ENCODE assay signal across 34 cellular contexts in genomic region chr1:155072531-155073289, GRCh38. TPM values are rescaled to one million over a fixed set of nuclear protein-coding genes. Genes with fewer than 3 reads are reported as not detected.
DNase-seq lines count a peak whose midpoint lies in the region; ATAC-seq, FAIRE-seq and TF ChIP-seq lines count a peak whose summit lies in the region.
"Had no signal": no experiment of that assay in that cellular context is flagged by ENCODE, and none has a peak within 500 bp of the region (broad histone marks: within the 10 kb centered on the region; RNA-seq: fewer than 3 reads in every experiment).

No MANE protein-coding gene starts in this region.

- peaks cover 29% of the 10 kb centered on the region; the same call in 1 of the 2 replicates for H3F3A ChIP-seq in PC-9 (ENCODE audit: insufficient read depth, low read depth)

- H3K4me2 ChIP-seq in PC-9, result no peak overlapping the region

- TF ChIP-seq CTCF in PC-9 (conservative IDR thresholded peaks at IDR 0.05) (no peak), kidney (IDR thresholded peaks at IDR 0.05; ENCODE audit: borderline replicate concordance, extremely low read depth, insufficient read depth) (no peak), brain microvascular endothelial cell (IDR thresholded peaks at IDR 0.05; ENCODE audit: low read depth, low read length, missing control alignments) (no peak)

- no peaks in the 10 kb centered on the region for H3K9me3 Mint-ChIP-seq in activated naive CD8-positive, alpha-beta T cell treated with anti-CD3 and anti-CD28 coated beads, Interleukin-2, amount 10 ng/mL, durations not matched to agents 7 days and 5 days
- no peaks in the 10 kb centered on the region for H3K9me3 Mint-ChIP-seq in activated naive CD8-positive, alpha-beta T cell treated with anti-CD3 and anti-CD28 coated beads for 36 hours
- H3K9me3 Mint-ChIP-seq: stimulated activated effector memory CD8-positive, alpha-beta T cell treated with anti-CD3 and anti-CD28 coated beads, Interleukin-12 subunit alpha, Interleukin-12 subunit beta, amount 100 ng/mL, for 72 hours had no signal

- H3K4me3 Mint-ChIP-seq in activated naive CD8-positive, alpha-beta T cell treated with anti-CD3 and anti-CD28 coated beads, Interleukin-2, amount 10 ng/mL, durations not matched to agents 7 days and 5 days, result peak overlapping the region; percentile 31
- no peak overlapping the region for H3K4me3 Mint-ChIP-seq in activated naive CD8-positive, alpha-beta T cell treated with anti-CD3 and anti-CD28 coated beads for 36 hours

- H3K36me3 ChIP-seq in PC-9 (ENCODE audit: low read depth) (no peaks in the 10 kb centered on the region), kidney (ENCODE audit: control insufficient read depth in 1 of 2, insufficient read depth in 2 of 2, low read length in 2 of 2) (no peaks in the 10 kb centered on the region), brain microvascular endothelial cell (replicated peaks) (peaks cover 3% of the 10 kb centered on the region)
- H3K36me3 ChIP-seq: HAP-1, ovary had no signal

- ATAC-seq in activated naive CD8-positive, alpha-beta T cell treated with anti-CD3 and anti-CD28 coated beads, Interleukin-2, amount 10 ng/mL, durations not matched to agents 7 days and 5 days (ENCODE audit: low read depth), result no peak
- ATAC-seq: heart right ventricle; left colon; stimulated activated effector memory CD8-positive, alpha-beta T cell treated with anti-CD3 and anti-CD28 coated beads, Interleukin-12 subunit alpha, Interleukin-12 subunit beta, amount 100 ng/mL, for 72 hours had no signal

- POLR2A ChIA-PET in activated naive CD8-positive, alpha-beta T cell treated with anti-CD3 and anti-CD28 coated beads, Interleukin-2, amount 10 ng/mL, durations not matched to agents 7 days and 5 days (lab: Charles Lee), result interaction anchor here (1.1 to 1.7 kb wide), 3 partner anchors 8 to 11 kb away, joined by 3 to 5 read pairs (median 3); no protein-coding TSS in a partner anchor
- POLR2A ChIA-PET in PC-9 (lab: Charles Lee; ENCODE audit: unreplicated experiment), result interaction anchor here (0.5 kb wide), 1 partner anchor 138 kb away, joined by 4 read pairs; no protein-coding TSS in a partner anchor

- intact Hi-C loops in PC-9 (cut with micrococcal nuclease; ENCODE audit: unreplicated experiment) (no loop called here), kidney (cut with DNase I) (no loop called here)

- no peaks in the 10 kb centered on the region for H3K9me2 ChIP-seq in PC-9 (ENCODE audit: insufficient read depth)

- no peaks in the 10 kb centered on the region for H3K9me3 ChIP-seq in PC-9 (ENCODE audit: insufficient read depth, low read depth)
- no peaks in the 10 kb centered on the region for H3K9me3 ChIP-seq in kidney (ENCODE audit: control insufficient read depth in 1 of 2, low read length in 2 of 2)
- H3K9me3 ChIP-seq: HAP-1, heart right ventricle, ovary had no signal

- peaks cover 42% of the 10 kb centered on the region for H3K4me1 Mint-ChIP-seq in activated naive CD8-positive, alpha-beta T cell treated with anti-CD3 and anti-CD28 coated beads, Interleukin-2, amount 10 ng/mL, durations not matched to agents 7 days and 5 days
- peaks cover 10% of the 10 kb centered on the region for H3K4me1 Mint-ChIP-seq in activated naive CD8-positive, alpha-beta T cell treated with anti-CD3 and anti-CD28 coated beads for 36 hours

- in situ Hi-C loops in brain microvascular endothelial cell (cut with HindIII; ENCODE audit: low pct_ligation_motif_present, low sequenced_read_pairs), result no loop called here

- H3K27me3 Mint-ChIP-seq in activated naive CD8-positive, alpha-beta T cell treated with anti-CD3 and anti-CD28 coated beads, Interleukin-2, amount 10 ng/mL, durations not matched to agents 7 days and 5 days, result peaks cover 13% of the 10 kb centered on the region
- no peaks in the 10 kb centered on the region for H3K27me3 Mint-ChIP-seq in activated naive CD8-positive, alpha-beta T cell treated with anti-CD3 and anti-CD28 coated beads for 36 hours

- no peak for FAIRE-seq in kidney (lab: Jason Lieb, UNC)
- FAIRE-seq in frontal cortex (lab: Jason Lieb, UNC), result no peak
- FAIRE-seq: colon, G401.6 had no signal

- peak overlapping the region; percentile 61 for H3K27ac Mint-ChIP-seq in activated naive CD8-positive, alpha-beta T cell treated with anti-CD3 and anti-CD28 coated beads, Interleukin-2, amount 10 ng/mL, durations not matched to agents 7 days and 5 days
- H3K27ac Mint-ChIP-seq in activated naive CD8-positive, alpha-beta T cell treated with anti-CD3 and anti-CD28 coated beads for 36 hours, result no peak overlapping the region
- H3K27ac Mint-ChIP-seq: stimulated activated effector memory CD8-positive, alpha-beta T cell treated with anti-CD3 and anti-CD28 coated beads, Interleukin-12 subunit alpha, Interleukin-12 subunit beta, amount 100 ng/mL, for 72 hours had no signal

- H3K27me3 ChIP-seq in PC-9 (ENCODE audit: insufficient read depth, low read depth), result no peaks in the 10 kb centered on the region
- no peaks in the 10 kb centered on the region for H3K27me3 ChIP-seq in brain microvascular endothelial cell (replicated peaks)
- H3K27me3 ChIP-seq: heart right ventricle, ovary had no signal

- H3K9ac ChIP-seq in kidney (ENCODE audit: low read length in 2 of 2), result no peak overlapping the region

- H4K20me1 ChIP-seq in PC-9 (ENCODE audit: insufficient read depth), result no peaks in the 10 kb centered on the region; the same call in 1 of the 2 replicates

- peaks cover 8% of the 10 kb centered on the region for H3K4me1 ChIP-seq in PC-9 (replicated peaks; ENCODE audit: insufficient read depth)
- H3K4me1 ChIP-seq in kidney (ENCODE audit: control insufficient read depth in 1 of 2, insufficient read depth in 1 of 2, low read depth in 1 of 2, low read length in 2 of 2), result peaks cover 0 to 11% of the 10 kb centered on the region in 2 donors

- no peak overlapping the region for H2AFZ ChIP-seq in PC-9

- no peaks in the 10 kb centered on the region for H3K79me2 ChIP-seq in PC-9 (ENCODE audit: low read depth)

- H3K4me3 ChIP-seq in PC-9 (no peak overlapping the region), kidney (ENCODE audit: low read length in 2 of 2) (no peak overlapping the region), skin epidermis (no peak overlapping the region), brain microvascular endothelial cell (ENCODE audit: low read depth, low read length) (no peak overlapping the region)
- H3K4me3 ChIP-seq: HAP-1, heart right ventricle, ovary had no signal

- peaks cover 3% of the 10 kb centered on the region for H3K36me3 Mint-ChIP-seq in activated naive CD8-positive, alpha-beta T cell treated with anti-CD3 and anti-CD28 coated beads, Interleukin-2, amount 10 ng/mL, durations not matched to agents 7 days and 5 days
- no peaks in the 10 kb centered on the region for H3K36me3 Mint-ChIP-seq in activated naive CD8-positive, alpha-beta T cell treated with anti-CD3 and anti-CD28 coated beads for 36 hours

- H3K27ac ChIP-seq in PC-9, result no peak overlapping the region
- H3K27ac ChIP-seq in kidney (ENCODE audit: low read depth in 2 of 2, low read length in 2 of 2), result no peak overlapping the region
- H3K27ac ChIP-seq in skin epidermis, result peak overlapping the region in 13 of 21 experiments; percentile 8 to 82 (median 63)
- H3K27ac ChIP-seq in brain microvascular endothelial cell, result no peak overlapping the region
- H3K27ac ChIP-seq: heart right ventricle, ovary, WERI-Rb-1 had no signal

- CTCF ChIA-PET in PC-9 (lab: Charles Lee), result interaction anchor here (0.5 kb wide), 1 partner anchor 100 kb away, joined by 3 read pairs; the partner anchor contains the start of gene KRTCAP2

- DNase-seq in activated naive CD8-positive, alpha-beta T cell treated with anti-CD3 and anti-CD28 coated beads, Interleukin-2, amount 10 ng/mL, durations not matched to agents 7 days and 5 days, result no peak
- no peak for DNase-seq in activated naive CD8-positive, alpha-beta T cell treated with anti-CD3 and anti-CD28 coated beads for 36 hours
- DNase-seq in PC-9 (no peak), kidney (peak; percentile 41), frontal cortex (ENCODE audit: low spot score in 2 of 2) (no peak), brain microvascular endothelial cell (no peak), AG08395 (ENCODE audit: low spot score) (no peak)
- DNase-seq: activated CD4-positive, alpha-beta T cell treated with anti-CD3 and anti-CD28 coated beads for 48 hours; activated naive CD4-positive, alpha-beta T cell treated with anti-CD3 and anti-CD28 coated beads, Interleukin-2, amount 50 U/mL, for 16 hours; COR-L47; DMS53; effector memory CD4-positive, alpha-beta T cell; erythroblast; heart right ventricle; KBM-7; left colon; mesenchymal stem cell; MM.1S; NCI-H1436; NCI-H446; ovary; stimulated activated CD4-positive, alpha-beta T cell treated with anti-CD3 and anti-CD28 coated beads, Interleukin-12 subunit alpha, Interleukin-12 subunit beta, amount 100 ng/mL, for 4 hours; stimulated activated CD4-positive, alpha-beta T cell treated with anti-CD3 and anti-CD28 coated beads, Interleukin-4, amount 100 ng/mL, for 24 hours; substantia nigra had no signal

- BruUV-seq in PC-9 (replicated peaks; lab: Mats Ljungman, UMichigan), result TSS peak; percentile 19

RNA-seq across cellular contexts. Expression of gene EFNA3, which starts 5.9 kb away (rescaled TPM):
- 1 to 10 TPM; 3.6 to 4.2 TPM for total RNA-seq in activated naive CD8-positive, alpha-beta T cell treated with anti-CD3 and anti-CD28 coated beads, Interleukin-2, amount 10 ng/mL, durations not matched to agents 7 days and 5 days
- total RNA-seq in activated naive CD8-positive, alpha-beta T cell treated with anti-CD3 and anti-CD28 coated beads for 36 hours, result 1 to 10 TPM; 4.5 to 4.6 TPM
- total RNA-seq in PC-9 (2021), result 6.7 and 8.8 TPM in 2 replicates
- 1.7 TPM for total RNA-seq in kidney
- polyA plus RNA-seq in kidney (ENCODE audit: insufficient read depth, low read depth, low replicate concordance), result 1.2 TPM
- 9.8 TPM for total RNA-seq in frontal cortex

RNA-seq across cellular contexts. Expression of gene EFNA4, which starts 9.2 kb away (rescaled TPM):
- total RNA-seq in activated naive CD8-positive, alpha-beta T cell treated with anti-CD3 and anti-CD28 coated beads, Interleukin-2, amount 10 ng/mL, durations not matched to agents 7 days and 5 days, result 1 to 10 TPM; 7.9 to 8.1 TPM
- total RNA-seq in activated naive CD8-positive, alpha-beta T cell treated with anti-CD3 and anti-CD28 coated beads for 36 hours, result 1 to 10 TPM; 2.1 to 2.5 TPM
- total RNA-seq in PC-9 (2021), result 14.0 and 17.3 TPM in 2 replicates
- 7.6 TPM for total RNA-seq in kidney
- polyA plus RNA-seq in kidney (ENCODE audit: insufficient read depth, low read depth, low replicate concordance), result 11.8 TPM
- total RNA-seq in frontal cortex, result 0.82 TPM

RNA-seq across cellular contexts. Expression of gene ADAM15, which starts 21.6 kb away (rescaled TPM):
- total RNA-seq in activated naive CD8-positive, alpha-beta T cell treated with anti-CD3 and anti-CD28 coated beads, Interleukin-2, amount 10 ng/mL, durations not matched to agents 7 days and 5 days, result 10 to 100 TPM; 37.0 to 37.3 TPM
- 10 to 100 TPM; 31.6 to 32.5 TPM for total RNA-seq in activated naive CD8-positive, alpha-beta T cell treated with anti-CD3 and anti-CD28 coated beads for 36 hours
- total RNA-seq in PC-9 (2021) (187 and 195 TPM in 2 replicates), kidney (152 TPM), frontal cortex (11.8 TPM)
- 68.4 TPM for polyA plus RNA-seq in kidney (ENCODE audit: insufficient read depth, low read depth, low replicate concordance)

RNA-seq across cellular contexts. Expression of gene DCST1, which starts 39.1 kb away (rescaled TPM):
- total RNA-seq in activated naive CD8-positive, alpha-beta T cell treated with anti-CD3 and anti-CD28 coated beads, Interleukin-2, amount 10 ng/mL, durations not matched to agents 7 days and 5 days, result not detected
- not detected for total RNA-seq in activated naive CD8-positive, alpha-beta T cell treated with anti-CD3 and anti-CD28 coated beads for 36 hours
- total RNA-seq in PC-9 (2021) (0.22 and 0.43 TPM in 2 replicates), kidney (not detected), frontal cortex (not detected)
- not detected for polyA plus RNA-seq in kidney (ENCODE audit: insufficient read depth, low read depth, low replicate concordance)
- total RNA-seq: fibroblast of villous mesenchyme, heart right ventricle, myocyte, ureter had no signal
- polyA plus RNA-seq: BJ had no signal

RNA-seq across cellular contexts. Expression of gene DCST2, which starts 39.1 kb away (rescaled TPM):
- total RNA-seq in activated naive CD8-positive, alpha-beta T cell treated with anti-CD3 and anti-CD28 coated beads, Interleukin-2, amount 10 ng/mL, durations not matched to agents 7 days and 5 days, result 1 to 10 TPM in 1 of 2 experiments, under 1 TPM in 1; 0.91 to 1.4 TPM
- total RNA-seq in activated naive CD8-positive, alpha-beta T cell treated with anti-CD3 and anti-CD28 coated beads for 36 hours, result under 1 TPM; 0.20 to 0.31 TPM
- total RNA-seq in PC-9 (2021) (4.4 and 4.7 TPM in 2 replicates), kidney (1.4 TPM), frontal cortex (under 0.01 TPM)
- polyA plus RNA-seq in kidney (ENCODE audit: insufficient read depth, low read depth, low replicate concordance), result 0.43 TPM
- total RNA-seq: fibroblast of villous mesenchyme, myocyte had no signal

Comparison
In these comparisons a context has a peak if more than half of its experiments do, and no peak if none do; other contexts are left out.
1. H3K27ac ChIP-seq: peak in skin epidermis (13 of 21); none in PC-9 (single experiment), kidney (0 of 2) and brain microvascular endothelial cell (single experiment).